In the genomic region with DNA sequence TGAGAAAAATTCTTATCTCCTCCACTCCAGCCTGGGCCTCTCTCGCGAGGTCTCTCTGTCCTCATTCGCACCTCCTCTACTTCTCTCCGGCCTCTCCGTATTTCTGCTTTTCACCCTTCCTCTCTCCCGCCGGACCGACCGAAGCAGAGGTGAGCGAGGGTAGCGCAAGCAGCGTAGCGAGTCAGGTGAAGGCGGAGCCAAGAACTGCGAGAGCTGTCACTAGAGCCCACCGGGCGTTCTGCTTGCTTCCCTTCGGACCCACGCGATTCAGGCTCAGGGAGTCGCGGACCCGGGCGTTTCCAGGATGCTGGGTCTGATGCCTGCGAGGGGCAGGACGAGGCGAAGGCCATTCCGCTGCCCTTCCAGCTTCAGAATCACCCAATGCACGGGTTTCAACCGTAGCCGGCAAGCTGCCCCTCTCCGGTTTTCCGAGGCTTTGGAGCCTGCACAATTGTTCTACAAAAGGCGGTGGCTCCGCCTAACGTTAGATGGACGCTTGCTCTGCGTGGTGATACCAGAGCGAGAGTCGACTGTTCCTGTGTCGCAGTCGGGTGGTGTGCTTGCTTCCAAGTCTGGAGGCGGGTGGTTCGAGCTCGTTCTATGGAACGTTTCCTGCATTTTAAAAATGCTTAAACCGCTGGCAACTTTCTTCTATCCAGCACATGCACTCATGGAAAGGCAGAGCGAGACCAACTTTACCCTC, we compare ENCODE assay signal across 19 cellular contexts.
A peak's percentile ranks its signal among the peaks of the same experiment; 100 is the strongest.
DNase-seq lines count a peak whose midpoint lies in the region; ATAC-seq, FAIRE-seq and TF ChIP-seq lines count a peak whose summit lies in the region.
"Had no signal": no experiment of that assay in that cellular context is flagged by ENCODE, and none has a peak within 500 bp of the region (broad histone marks: within the 10 kb centered on the region; RNA-seq: fewer than 3 reads in every experiment).

No MANE protein-coding gene starts in this region.

- H3K4me1 Mint-ChIP-seq in activated T-helper 17 cell treated with anti-CD3 and anti-CD28 coated beads, Interleukin-2, amount 50 U/mL, for 72 hours = peaks cover 5% of the 10 kb centered on the region

- H3K27me3 Mint-ChIP-seq in activated T-helper 17 cell treated with anti-CD3 and anti-CD28 coated beads, Interleukin-2, amount 50 U/mL, for 72 hours = peaks cover 78% of the 10 kb centered on the region

- DNase-seq in left ventricle myocardium inferior (no peak), right atrium auricular region (ENCODE audit: low spot score) (no peak), kidney (peak; percentile 67), upper lobe of right lung (no peak), HT-29 (ENCODE audit: low spot score) (no peak), NCI-H2196 treated with DMSO at 0.1 percent for 48 hours (lab: John Stamatoyannopoulos, UW; ENCODE audit: unreplicated experiment) (no peak)
- DNase-seq: activated effector memory CD4-positive, alpha-beta T cell treated with anti-CD3 and anti-CD28 coated beads, Interleukin-2, amount 50 U/mL, for 16 hours; central memory CD4-positive, alpha-beta T cell; DMS79 treated with DMSO at 0.1 percent for 48 hours; heart left ventricle; NCI-H1048; NCI-H345 had no signal

- H3K27ac ChIP-seq in left ventricle myocardium inferior (replicated peaks) = no peak overlapping the region
- H3K27ac ChIP-seq in right atrium auricular region = no peak overlapping the region
- H3K27ac ChIP-seq in kidney (ENCODE audit: low read depth in 2 of 2, low read length in 2 of 2) = no peak overlapping the region
- H3K27ac ChIP-seq in upper lobe of right lung = peak overlapping the region; percentile 17
- H3K27ac ChIP-seq: BLaER1, heart left ventricle had no signal

- H3K9ac ChIP-seq in kidney (ENCODE audit: low read length in 2 of 2) = no peak overlapping the region
- H3K9ac ChIP-seq: BLaER1 had no signal

- no peak overlapping the region for H3K27ac Mint-ChIP-seq in activated T-helper 17 cell treated with anti-CD3 and anti-CD28 coated beads, Interleukin-2, amount 50 U/mL, for 72 hours
- H3K27ac Mint-ChIP-seq: T-helper 2 cell treated with Interferon-gamma antibody and Interleukin-4, amounts not matched to agents 5 μg/mL and 100 μg/mL, for 36 hours had no signal

- H3K4me1 ChIP-seq in left ventricle myocardium inferior (peaks cover 11% of the 10 kb centered on the region), right atrium auricular region (no peaks in the 10 kb centered on the region), kidney (ENCODE audit: control insufficient read depth in 1 of 2, insufficient read depth in 1 of 2, low read depth in 1 of 2, low read length in 2 of 2) (peaks cover 0 to 6% of the 10 kb centered on the region in 2 donors), upper lobe of right lung (no peaks in the 10 kb centered on the region)

- FAIRE-seq in kidney (lab: Jason Lieb, UNC) = no peak
- FAIRE-seq: endothelial cell of umbilical vein, GM12892 had no signal

- peak overlapping the region; percentile 30 for H3K4me3 Mint-ChIP-seq in activated T-helper 17 cell treated with anti-CD3 and anti-CD28 coated beads, Interleukin-2, amount 50 U/mL, for 72 hours
- H3K4me3 Mint-ChIP-seq: T-helper 2 cell treated with Interferon-gamma antibody and Interleukin-4, amounts not matched to agents 5 μg/mL and 100 μg/mL, for 36 hours had no signal

- no peak for TF ChIP-seq CTCF in left ventricle myocardium inferior (IDR thresholded peaks at IDR 0.05; ENCODE audit: borderline replicate concordance)
- TF ChIP-seq CTCF in right atrium auricular region (IDR thresholded peaks at IDR 0.05) = no peak
- TF ChIP-seq CTCF in kidney (IDR thresholded peaks at IDR 0.05; ENCODE audit: borderline replicate concordance, extremely low read depth, insufficient read depth) = no peak
- TF ChIP-seq CTCF in upper lobe of right lung (IDR thresholded peaks at IDR 0.05) = no peak

- H3K36me3 ChIP-seq in left ventricle myocardium inferior = no peaks in the 10 kb centered on the region
- H3K36me3 ChIP-seq in right atrium auricular region = no peaks in the 10 kb centered on the region
- no peaks in the 10 kb centered on the region for H3K36me3 ChIP-seq in kidney (ENCODE audit: control insufficient read depth in 1 of 2, insufficient read depth in 2 of 2, low read length in 2 of 2)
- no peaks in the 10 kb centered on the region for H3K36me3 ChIP-seq in upper lobe of right lung
- H3K36me3 ChIP-seq: BLaER1, heart left ventricle had no signal

- H3K9me3 ChIP-seq in left ventricle myocardium inferior (replicated peaks) (peaks cover 4% of the 10 kb centered on the region), right atrium auricular region (no peaks in the 10 kb centered on the region), kidney (ENCODE audit: control insufficient read depth in 1 of 2, low read length in 2 of 2) (no peaks in the 10 kb centered on the region), upper lobe of right lung (no peaks in the 10 kb centered on the region)

- no peak for ATAC-seq in activated T-helper 17 cell treated with anti-CD3 and anti-CD28 coated beads, Interleukin-2, amount 50 U/mL, for 72 hours (replicated peaks)
- ATAC-seq in upper lobe of right lung (peak; percentile 39), HG02588 (IDR thresholded peaks at IDR 0.05; ENCODE audit: unreplicated experiment) (no peak)

- no peaks in the 10 kb centered on the region for H3K36me3 Mint-ChIP-seq in activated T-helper 17 cell treated with anti-CD3 and anti-CD28 coated beads, Interleukin-2, amount 50 U/mL, for 72 hours (ENCODE audit: low read depth)

- H3K27me3 ChIP-seq in left ventricle myocardium inferior (ENCODE audit: low read depth) (peaks cover 99% of the 10 kb centered on the region), right atrium auricular region (no peaks in the 10 kb centered on the region), upper lobe of right lung (peaks cover 58% of the 10 kb centered on the region)
- H3K27me3 ChIP-seq: BLaER1 had no signal

- intact Hi-C loops in left ventricle myocardium inferior (cut with micrococcal nuclease) (no loop called here), kidney (cut with DNase I) (no loop called here), upper lobe of right lung (cut with DNase I) (no loop called here)

- H3K9me3 Mint-ChIP-seq in activated T-helper 17 cell treated with anti-CD3 and anti-CD28 coated beads, Interleukin-2, amount 50 U/mL, for 72 hours = no peaks in the 10 kb centered on the region

- H3K4me3 ChIP-seq in left ventricle myocardium inferior (peak overlapping the region; percentile 39), right atrium auricular region (no peak overlapping the region), kidney (ENCODE audit: low read length in 2 of 2) (no peak overlapping the region), upper lobe of right lung (peak overlapping the region; percentile 19)
- H3K4me3 ChIP-seq: BLaER1, lung had no signal

Comparison
In these comparisons a context has a peak if more than half of its experiments do, and no peak if none do; other contexts are left out.
1. H3K4me3 ChIP-seq: peak in left ventricle myocardium inferior (single experiment) and upper lobe of right lung (single experiment); none in right atrium auricular region (0 of 2) and kidney (0 of 2).